20 cellular contexts compared by ENCODE assay signal in the genomic region with DNA sequence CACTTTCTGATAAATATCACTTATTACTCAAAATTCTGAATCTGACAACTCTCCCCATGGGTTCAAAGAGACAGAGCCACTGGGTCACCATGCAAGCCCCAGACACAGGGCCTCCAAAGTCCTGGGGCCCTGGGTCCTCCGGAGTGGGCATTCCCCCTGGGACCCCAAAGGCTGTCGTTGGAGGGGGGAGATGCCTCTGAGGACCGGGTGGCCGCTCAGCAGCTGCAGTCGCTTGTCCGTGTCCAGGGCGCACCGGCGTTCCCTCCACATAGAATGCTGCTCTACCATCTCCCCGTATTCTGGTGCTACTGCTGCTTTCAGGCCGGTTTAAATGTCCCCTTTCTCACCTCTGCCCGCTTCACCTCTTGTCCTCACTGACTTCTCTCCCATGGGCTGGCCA.
"Had no signal": no experiment of that assay in that cellular context is flagged by ENCODE, and none has a peak within 500 bp of the region (broad histone marks: within the 10 kb centered on the region; RNA-seq: fewer than 3 reads in every experiment).

No MANE protein-coding gene starts in this region.

- H3K36me3 ChIP-seq: left ventricle myocardium inferior, prostate gland, sigmoid colon, tibial nerve, uterus had no signal

- H3K4me3 ChIP-seq: left ventricle myocardium inferior, prostate gland, sigmoid colon, tibial nerve, uterus had no signal

- H3K27ac ChIP-seq: left ventricle myocardium inferior, parathyroid adenoma, prostate gland, sigmoid colon, tibial nerve, uterus had no signal

- H3K4me1 ChIP-seq: left ventricle myocardium inferior, parathyroid adenoma, prostate gland, sigmoid colon, tibial nerve, uterus had no signal

- H3K9me3 ChIP-seq: prostate gland, uterus had no signal

- H3K9ac ChIP-seq: parathyroid adenoma had no signal

- H3K27me3 ChIP-seq: tibial nerve, uterus had no signal

- DNase-seq: hypothalamus; immature natural killer cell; left ventricle myocardium inferior; naive thymus-derived CD8-positive, alpha-beta T cell; nucleus accumbens; retina; right cardiac atrium; sigmoid colon; small intestine; stimulated activated CD4-positive, alpha-beta T cell treated with anti-CD3 and anti-CD28 coated beads, Interleukin-1b, Interleukin-23, amount 100 ng/mL, for 48 hours; stimulated activated CD4-positive, alpha-beta T cell treated with anti-CD3 and anti-CD28 coated beads, Interleukin-2, amount 100 ng/mL, for 48 hours; stimulated activated CD4-positive, alpha-beta T cell treated with anti-CD3 and anti-CD28 coated beads, Interleukin-4, amount 100 ng/mL, for 4 hours; stimulated activated CD8-positive, alpha-beta memory T cell treated with anti-CD3 and anti-CD28 coated beads, Interleukin-4, amount 100 ng/mL, for 48 hours; stimulated activated naive CD4-positive, alpha-beta T cell treated with Interleukin-2 at 50 U/mL for 16 hours; stimulated activated naive CD8-positive, alpha-beta T cell treated with anti-CD3 and anti-CD28 coated beads, Interleukin-15, amount 100 ng/mL, for 72 hours; substantia nigra; uterus had no signal
